10 cellular contexts compared by ENCODE assay signal in genomic region chr12:67067453-67068203, GRCh38.
DNase-seq lines count a peak whose midpoint lies in the region; TF ChIP-seq lines count a peak whose summit lies in the region.
"Had no signal": no experiment of that assay in that cellular context is flagged by ENCODE, and none has a peak within 500 bp of the region (broad histone marks: within the 10 kb centered on the region; RNA-seq: fewer than 3 reads in every experiment).

No MANE protein-coding gene starts in this region.

- H3K4me2 ChIP-seq in BLaER1 treated with 17β-estradiol and CSF1 and Interleukin-3, amounts not matched to agents 10 nM and 100 nM = peak overlapping the region; percentile 80 to 98 (median 94)

- DNase-seq in M059J (ENCODE audit: low read depth) (peak; percentile 22), astrocyte of the hippocampus (ENCODE audit: low read depth, low spot score) (peak; percentile 20), NCI-H1048 (lab: John Stamatoyannopoulos, UW) (no peak), colonic mucosa (no peak), epidermal melanocyte (ENCODE audit: insufficient read length, low spot score) (no peak), KG1 (lab: John Stamatoyannopoulos, UW) (no peak)
- DNase-seq: midbrain had no signal

- H3K4me3 ChIP-seq in BLaER1 treated with 17β-estradiol and CSF1 and Interleukin-3, amounts not matched to agents 10 nM and 100 nM = peak overlapping the region; percentile 75 to 96 (median 90)
- peak overlapping the region; percentile 14 for H3K4me3 ChIP-seq in mucosa of stomach (ENCODE audit: low read length)
- no peak overlapping the region for H3K4me3 ChIP-seq in colonic mucosa

- peak overlapping the region in 9 of 11 experiments; percentile 60 to 95 (median 86); a peak in 18 of 22 replicates for H3K9ac ChIP-seq in BLaER1 treated with 17β-estradiol and CSF1 and Interleukin-3, amounts not matched to agents 10 nM and 100 nM
- H3K9ac ChIP-seq in mucosa of stomach (ENCODE audit: low read length) = no peak overlapping the region
- peak overlapping the region in 1 of 2 donors; percentile 28 for H3K9ac ChIP-seq in colonic mucosa (ENCODE audit: low read depth in 2 of 2, low read length in 2 of 2)

- intact Hi-C loops in colonic mucosa (cut with DNase I) = no loop called here

- no peak for TF ChIP-seq CTCF in colonic mucosa (IDR thresholded peaks at IDR 0.05)

- H3K4me1 ChIP-seq in BLaER1 treated with 17β-estradiol and CSF1 and Interleukin-3, amounts not matched to agents 10 nM and 100 nM = peaks cover 11 to 32% (median 23%) of the 10 kb centered on the region in 10 experiments
- H3K4me1 ChIP-seq in mucosa of stomach (ENCODE audit: control insufficient read depth, insufficient read depth, low read length) (peaks cover 8% of the 10 kb centered on the region), colonic mucosa (no peaks in the 10 kb centered on the region)

- no peaks in the 10 kb centered on the region for H3K36me3 ChIP-seq in BLaER1 treated with 17β-estradiol and CSF1 and Interleukin-3, amounts not matched to agents 10 nM and 100 nM
- H3K36me3 ChIP-seq in mucosa of stomach (ENCODE audit: control insufficient read depth, insufficient read depth, low read length) = no peaks in the 10 kb centered on the region
- no peaks in the 10 kb centered on the region for H3K36me3 ChIP-seq in colonic mucosa
- H3K36me3 ChIP-seq: ascending aorta had no signal

- H3K27ac ChIP-seq in BLaER1 treated with 17β-estradiol and CSF1 and Interleukin-3, amounts not matched to agents 10 nM and 100 nM = peak overlapping the region in 8 of 11 experiments; percentile 31 to 88 (median 61); a peak in 13 of 22 replicates
- H3K27ac ChIP-seq in colonic mucosa = no peak overlapping the region
- H3K27ac ChIP-seq: ascending aorta had no signal

- peaks cover 0 to 19% (median 0%) of the 10 kb centered on the region in 11 experiments; a peak in 7 of 22 replicates for H4K20me1 ChIP-seq in BLaER1 treated with 17β-estradiol and CSF1 and Interleukin-3, amounts not matched to agents 10 nM and 100 nM

- peaks cover 0 to 10% (median 0%) of the 10 kb centered on the region in 11 experiments; a peak in 4 of 22 replicates for H3K27me3 ChIP-seq in BLaER1 treated with 17β-estradiol and CSF1 and Interleukin-3, amounts not matched to agents 10 nM and 100 nM
- H3K27me3 ChIP-seq in mucosa of stomach (ENCODE audit: control insufficient read depth, insufficient read depth, low read length) (peaks cover 30% of the 10 kb centered on the region), colonic mucosa (no peaks in the 10 kb centered on the region)
- H3K27me3 ChIP-seq: ascending aorta had no signal

- H3K9me3 ChIP-seq in BLaER1 treated with 17β-estradiol and CSF1 and Interleukin-3, amounts not matched to agents 10 nM and 100 nM (replicated peaks in 1 of 11) = no peaks in the 10 kb centered on the region
- H3K9me3 ChIP-seq in mucosa of stomach (ENCODE audit: control insufficient read depth, low read length) (no peaks in the 10 kb centered on the region), colonic mucosa (no peaks in the 10 kb centered on the region)
- H3K9me3 ChIP-seq: ascending aorta had no signal

Comparison
In these comparisons a context has a peak if more than half of its experiments do, and no peak if none do; other contexts are left out.
1. DNase-seq: peak in M059J (single experiment) and astrocyte of the hippocampus (single experiment); none in NCI-H1048 (single experiment), colonic mucosa (single experiment), epidermal melanocyte (single experiment) and KG1 (single experiment).